Comparison of ENCODE assay signal across 1 cellular context in the genomic region with DNA sequence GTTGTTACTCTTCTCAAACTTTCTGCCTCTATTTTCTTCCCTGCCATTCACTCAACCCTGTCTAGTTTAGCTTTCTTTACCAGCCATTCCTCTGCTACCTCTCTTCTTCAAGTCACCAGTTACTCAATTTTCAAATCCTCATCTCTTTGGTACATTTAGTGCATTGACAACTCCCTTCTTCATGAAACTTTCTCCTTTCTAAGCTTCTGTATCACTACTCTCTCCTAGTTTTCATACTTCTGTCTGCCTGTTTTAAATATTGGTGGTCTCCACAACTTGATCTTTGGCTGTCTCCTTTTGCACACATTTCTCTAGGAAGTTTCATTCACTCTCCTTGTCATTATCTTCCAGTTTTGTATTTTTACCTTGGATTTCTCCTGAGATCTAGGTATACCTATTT.
TF ChIP-seq lines count a peak whose summit lies in the region.

No MANE protein-coding gene starts in this region.

TF ChIP-seq in IMR-90, 13 proteins besides CTCF, POLR2A, EP300 and RAD21 (continued from another document):
- TF ChIP-seq RFX5 (IDR thresholded peaks at IDR 0.05; ENCODE audit: low read depth, low read length) (no peak), CEBPB (IDR thresholded peaks at IDR 0.05; ENCODE audit: low read depth, low read length) (no peak), MAFK (IDR thresholded peaks at IDR 0.05; ENCODE audit: low read depth, low read length) (no peak)
